20 cellular contexts compared by ENCODE assay signal in genomic region chr17:29977836-29978235, GRCh38. TPM values are rescaled to one million over a fixed set of nuclear protein-coding genes. Genes with fewer than 3 reads are reported as not detected.
DNase-seq lines count a peak whose midpoint lies in the region; ATAC-seq, FAIRE-seq and TF ChIP-seq lines count a peak whose summit lies in the region.
"Had no signal": no experiment of that assay in that cellular context is flagged by ENCODE, and none has a peak within 500 bp of the region (broad histone marks: within the 10 kb centered on the region; RNA-seq: fewer than 3 reads in every experiment).

No MANE protein-coding gene starts in this region.

- no peak overlapping the region for H3K4me3 ChIP-seq in AG10803 (ENCODE audit: low read length)
- no peak overlapping the region for H3K4me3 ChIP-seq in astrocyte (ENCODE audit: insufficient read depth, low read depth, low read length)
- H3K4me3 ChIP-seq: cardiac muscle cell had no signal

- DNase-seq in AG10803 (ENCODE audit: low read depth) (peak; percentile 89), HFFc6 (peak; percentile 61), astrocyte (ENCODE audit: low read depth) (peak; percentile 64), kidney tubule cell (ENCODE audit: low spot score) (peak; percentile 9), LoVo (ENCODE audit: low spot score) (no peak), NCI-H774 (lab: John Stamatoyannopoulos, UW) (no peak)
- DNase-seq in stimulated activated CD4-positive, alpha-beta T cell treated with anti-CD3 and anti-CD28 coated beads, Interleukin-4, amount 100 ng/mL, for 1 hour, result no peak
- DNase-seq: activated naive CD4-positive, alpha-beta T cell; CD4-positive, CD25-positive, alpha-beta regulatory T cell; effector memory CD4-positive, alpha-beta T cell; kidney; NCI-H1417 treated with DMSO at 0.1 percent for 48 hours; NCI-H510A treated with DMSO at 0.1 percent for 48 hours; RPMI8226; stimulated activated CD4-positive, alpha-beta T cell treated with anti-CD3 and anti-CD28 coated beads, Interleukin-15, amount 100 ng/mL, for 24 hours; T-cell had no signal

- H4K20me1 ChIP-seq in astrocyte (ENCODE audit: insufficient read depth, low read length), result no peaks in the 10 kb centered on the region

- peaks cover 10% of the 10 kb centered on the region for H3K4me1 Mint-ChIP-seq in HFFc6 (ENCODE audit: low read depth)
- no peaks in the 10 kb centered on the region for H3K4me1 Mint-ChIP-seq in astrocyte (ENCODE audit: low read depth, unreplicated experiment)
- H3K4me1 Mint-ChIP-seq: CD4-positive, CD25-positive, alpha-beta regulatory T cell; T-cell; WTC11 had no signal

- H3K4me2 ChIP-seq in astrocyte (ENCODE audit: low read length), result no peak overlapping the region

- no peak for ATAC-seq in GM21737 (IDR thresholded peaks at IDR 0.05; ENCODE audit: unreplicated experiment)
- ATAC-seq: T-cell, WTC11 had no signal

- H3K9me3 Mint-ChIP-seq in HFFc6 (no peaks in the 10 kb centered on the region), astrocyte (ENCODE audit: unreplicated experiment) (no peaks in the 10 kb centered on the region)
- H3K9me3 Mint-ChIP-seq: CD4-positive, CD25-positive, alpha-beta regulatory T cell; T-cell had no signal

- H3K36me3 ChIP-seq in astrocyte (ENCODE audit: insufficient read depth, low read length), result no peaks in the 10 kb centered on the region
- H3K36me3 ChIP-seq: cardiac muscle cell had no signal

- no peaks in the 10 kb centered on the region for H3K4me1 ChIP-seq in astrocyte (ENCODE audit: insufficient read depth, low read length)

- H3K79me2 ChIP-seq in astrocyte (ENCODE audit: insufficient read depth, low read length), result no peaks in the 10 kb centered on the region

- H3K27me3 Mint-ChIP-seq in HFFc6 (ENCODE audit: insufficient read depth) (peaks cover 3% of the 10 kb centered on the region; the same call in 1 of the 2 replicates), astrocyte (ENCODE audit: low read depth, unreplicated experiment) (peaks cover 3% of the 10 kb centered on the region)
- H3K27me3 Mint-ChIP-seq: T-cell had no signal

- H3K4me3 Mint-ChIP-seq in HFFc6, result no peak overlapping the region
- H3K4me3 Mint-ChIP-seq in astrocyte (ENCODE audit: unreplicated experiment), result no peak overlapping the region
- H3K4me3 Mint-ChIP-seq: CD4-positive, CD25-positive, alpha-beta regulatory T cell; T-cell; WTC11 had no signal

- no peaks in the 10 kb centered on the region for H3K27me3 ChIP-seq in astrocyte (ENCODE audit: insufficient read depth, low read length)
- H3K27me3 ChIP-seq: cardiac muscle cell had no signal

- H3K36me3 Mint-ChIP-seq in HFFc6 (ENCODE audit: low read depth) (no peaks in the 10 kb centered on the region), astrocyte (ENCODE audit: low read depth, unreplicated experiment) (no peaks in the 10 kb centered on the region)
- H3K36me3 Mint-ChIP-seq: CD4-positive, CD25-positive, alpha-beta regulatory T cell; T-cell; WTC11 had no signal

- peak; percentile 29 for FAIRE-seq in astrocyte (lab: Jason Lieb, UNC)
- FAIRE-seq: GM19239, kidney had no signal

- no peaks in the 10 kb centered on the region for H3K9me3 ChIP-seq in astrocyte (ENCODE audit: insufficient read depth, low read depth, low read length)

- no peak overlapping the region for H3K9ac ChIP-seq in astrocyte (ENCODE audit: low read length)

- H3K27ac ChIP-seq in astrocyte (ENCODE audit: low read depth, low read length), result no peak overlapping the region
- H3K27ac ChIP-seq: cardiac muscle cell had no signal

- H2AFZ ChIP-seq in astrocyte (ENCODE audit: low read depth, low read length), result no peak overlapping the region

- no peak for TF ChIP-seq CTCF in AG10803 (conservative IDR thresholded peaks at IDR 0.05; ENCODE audit: low read length)
- TF ChIP-seq CTCF in HFFc6 (IDR thresholded peaks at IDR 0.05), result no peak
- TF ChIP-seq CTCF in astrocyte (IDR thresholded peaks at IDR 0.05; ENCODE audit: insufficient read depth, low read depth, low read length), result no peak

- no peak overlapping the region for H3K27ac Mint-ChIP-seq in HFFc6
- H3K27ac Mint-ChIP-seq in astrocyte (ENCODE audit: unreplicated experiment), result no peak overlapping the region
- H3K27ac Mint-ChIP-seq: CD4-positive, CD25-positive, alpha-beta regulatory T cell; T-cell; WTC11 had no signal

RNA-seq across cellular contexts. Expression of gene EFCAB5, which starts 36.4 kb away (rescaled TPM):
- under 1 TPM; 0.27 to 0.94 (median 0.64) TPM for total RNA-seq in HFFc6 (2021; fragmentation: NEBNext Ultra II Directional; extraction: Animal tissue kit (Norgen Biotek cat#: 25700))
- 1.00 and 1.5 TPM in 2 replicates for total RNA-seq in astrocyte

RNA-seq across cellular contexts. Expression of gene SSH2, which starts 47.8 kb away (rescaled TPM):
- 10 to 100 TPM; 22.2 to 27.0 (median 23.2) TPM for total RNA-seq in HFFc6 (2021; fragmentation: NEBNext Ultra II Directional; extraction: Animal tissue kit (Norgen Biotek cat#: 25700))
- total RNA-seq in astrocyte, result 25.0 and 31.1 TPM in 2 replicates

Comparison
In these comparisons a context has a peak if more than half of its experiments do, and no peak if none do; other contexts are left out.
1. DNase-seq: peak in AG10803 (single experiment), HFFc6 (single experiment), astrocyte (single experiment) and kidney tubule cell (single experiment); none in LoVo (single experiment), NCI-H774 (single experiment) and stimulated activated CD4-positive, alpha-beta T cell treated with anti-CD3 and anti-CD28 coated beads, Interleukin-4, amount 100 ng/mL, for 1 hour (single experiment).